Comparison of ENCODE assay signal across 11 cellular contexts in the genomic region with DNA sequence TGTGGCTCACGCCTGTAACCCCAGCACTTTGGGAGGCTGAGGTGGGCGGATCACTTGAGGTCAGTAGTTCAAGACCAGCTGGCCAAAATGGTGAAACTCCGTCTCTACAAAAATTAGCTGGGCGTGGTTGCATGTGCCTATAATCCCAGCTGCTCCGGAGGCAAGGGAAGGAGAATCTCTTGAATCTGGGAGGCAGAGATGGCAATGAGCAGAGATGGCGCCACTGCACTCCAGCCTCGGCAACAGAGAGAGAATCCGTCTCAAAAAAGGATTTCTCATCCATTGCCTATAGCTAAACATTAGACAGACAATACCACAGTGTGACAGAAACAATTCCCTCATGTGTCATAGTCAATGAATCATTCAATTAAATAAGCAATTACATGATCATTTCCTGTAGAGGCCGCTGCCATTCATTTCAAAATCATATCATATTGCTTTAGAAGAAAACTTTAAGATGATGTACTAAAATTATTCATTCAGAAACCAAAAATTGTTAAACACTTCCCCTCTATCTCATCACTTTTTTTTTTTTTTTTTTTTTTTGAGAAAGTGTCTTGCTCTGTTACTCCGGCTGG.
A peak's percentile ranks its signal among the peaks of the same experiment; 100 is the strongest.
DNase-seq lines count a peak whose midpoint lies in the region; ATAC-seq and TF ChIP-seq lines count a peak whose summit lies in the region.
"Had no signal": no experiment of that assay in that cellular context is flagged by ENCODE, and none has a peak within 500 bp of the region (broad histone marks: within the 10 kb centered on the region; RNA-seq: fewer than 3 reads in every experiment).

No MANE protein-coding gene starts in this region.

- peak; percentile 65 for ATAC-seq in central memory CD8-positive, alpha-beta T cell (replicated peaks; ENCODE audit: extremely low read depth, poor library complexity, severe bottlenecking)
- ATAC-seq in HG02970 (IDR thresholded peaks at IDR 0.05; ENCODE audit: low FRiP score, unreplicated experiment) (no peak), GM21515 (IDR thresholded peaks at IDR 0.05; ENCODE audit: unreplicated experiment) (no peak)

- H3K27ac Mint-ChIP-seq in central memory CD8-positive, alpha-beta T cell (ENCODE audit: low read depth), result no peak overlapping the region
- H3K27ac Mint-ChIP-seq: T-cell had no signal

- H3K4me3 ChIP-seq in NB4 (ENCODE audit: low read depth, low read length) (no peak overlapping the region), retinal pigment epithelial cell (ENCODE audit: low read length) (no peak overlapping the region)

- peaks cover 3% of the 10 kb centered on the region for H3K36me3 Mint-ChIP-seq in central memory CD8-positive, alpha-beta T cell (ENCODE audit: insufficient read depth)
- H3K36me3 Mint-ChIP-seq: T-cell had no signal

- TF ChIP-seq CTCF in NB4 (IDR thresholded peaks at IDR 0.05; ENCODE audit: low read depth, low read length) (no peak), retinal pigment epithelial cell (conservative IDR thresholded peaks at IDR 0.05; ENCODE audit: low read depth, low read length) (peak; percentile 8)

- H3K27me3 Mint-ChIP-seq in central memory CD8-positive, alpha-beta T cell, result peaks cover 14% of the 10 kb centered on the region

- H3K4me1 Mint-ChIP-seq in central memory CD8-positive, alpha-beta T cell, result no peaks in the 10 kb centered on the region

- H3K4me3 Mint-ChIP-seq in central memory CD8-positive, alpha-beta T cell, result no peak overlapping the region
- H3K4me3 Mint-ChIP-seq: T-cell had no signal

- TF ChIP-seq POLR2A in NB4 (IDR thresholded peaks at IDR 0.05; ENCODE audit: extremely low read depth, insufficient read length), result no peak

- DNase-seq in activated CD4-positive, alpha-beta T cell treated with anti-CD3 and anti-CD28 coated beads, Interleukin-2, amount 50 U/mL, for 48 hours, result peak; percentile 14 to 36
- DNase-seq in activated CD4-positive, alpha-beta T cell treated with anti-CD3 and anti-CD28 coated beads for 1 hour, result no peak
- DNase-seq in NB4 (ENCODE audit: low read depth) (peak; percentile 50), retinal pigment epithelial cell (ENCODE audit: low read depth) (no peak), DMS53 (lab: John Stamatoyannopoulos, UW) (no peak)
- no peak for DNase-seq in central memory CD8-positive, alpha-beta T cell (ENCODE audit: low spot score in 2 of 2)
- DNase-seq: amniotic stem cell, NCI-H1092 treated with DMSO at 0.1 percent for 48 hours, T-cell had no signal

- no peaks in the 10 kb centered on the region for H3K9me3 Mint-ChIP-seq in central memory CD8-positive, alpha-beta T cell
- H3K9me3 Mint-ChIP-seq: T-cell had no signal

Comparison
In these comparisons a context has a peak if more than half of its experiments do, and no peak if none do; other contexts are left out.
1. DNase-seq: peak in activated CD4-positive, alpha-beta T cell treated with anti-CD3 and anti-CD28 coated beads, Interleukin-2, amount 50 U/mL, for 48 hours (2 of 2) and NB4 (single experiment); none in activated CD4-positive, alpha-beta T cell treated with anti-CD3 and anti-CD28 coated beads for 1 hour (single experiment), central memory CD8-positive, alpha-beta T cell (0 of 2), retinal pigment epithelial cell (single experiment) and DMS53 (single experiment).